ENCODE assay signal across 10 cellular contexts in the genomic region with DNA sequence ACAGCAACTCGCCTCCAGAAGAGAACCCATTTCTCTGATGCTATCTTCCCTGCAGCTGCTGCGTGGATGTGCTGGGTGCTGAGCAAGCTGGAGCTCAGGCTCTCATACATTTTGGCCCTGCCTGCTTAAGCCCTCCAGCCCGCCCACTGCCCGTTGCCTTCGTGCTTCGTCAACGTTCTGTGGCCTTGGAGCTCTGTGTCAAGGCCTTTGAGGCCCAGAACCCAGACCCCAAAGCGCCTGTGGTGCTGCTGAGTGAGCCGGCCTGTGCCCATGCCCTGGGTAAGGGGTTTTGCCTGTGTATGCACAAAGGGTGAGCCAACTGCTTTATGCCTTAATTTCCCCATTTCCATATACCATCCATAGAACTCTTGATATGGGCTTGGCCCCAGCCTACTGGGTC. TPM values are rescaled to one million over a fixed set of nuclear protein-coding genes. Genes with fewer than 3 reads are reported as not detected.
A peak's percentile ranks its signal among the peaks of the same experiment; 100 is the strongest.
DNase-seq lines count a peak whose midpoint lies in the region; ATAC-seq and TF ChIP-seq lines count a peak whose summit lies in the region.
"Had no signal": no experiment of that assay in that cellular context is flagged by ENCODE, and none has a peak within 500 bp of the region (broad histone marks: within the 10 kb centered on the region; RNA-seq: fewer than 3 reads in every experiment).

No MANE protein-coding gene starts in this region.

- CTCF ChIA-PET in CD8-positive, alpha-beta memory T cell (lab: Charles Lee): interaction anchor here (1.3 to 2.0 kb wide), 2 partner anchors 13 to 36 kb away, joined by 3 to 8 read pairs; no protein-coding TSS in a partner anchor

- ATAC-seq in natural killer cell treated with Interleukin-12 subunit alpha and Interleukin-12 subunit beta and Interleukin-15 and Interleukin-18, amount 100 ng/mL, for 72 hours: no peak
- ATAC-seq in HG03354 (IDR thresholded peaks at IDR 0.05; ENCODE audit: poor library complexity, severe bottlenecking, unreplicated experiment): no peak

- H3K4me2 ChIP-seq in Loucy (ENCODE audit: low read depth, low read length, poor library complexity, severe bottlenecking): peak overlapping the region; percentile 97

- H3K4me3 Mint-ChIP-seq in CD8-positive, alpha-beta memory T cell: peak overlapping the region; percentile 93 to 97 (median 94)
- H3K4me3 Mint-ChIP-seq in chondrocyte (ENCODE audit: unreplicated experiment): peak overlapping the region; percentile 98
- H3K4me3 Mint-ChIP-seq in natural killer cell treated with Interleukin-12 subunit alpha and Interleukin-12 subunit beta and Interleukin-15 and Interleukin-18, amount 100 ng/mL, for 72 hours: peak overlapping the region; percentile 94

- no peak overlapping the region for H2AFZ ChIP-seq in Loucy (ENCODE audit: low read length)

- no peaks in the 10 kb centered on the region for H3K27me3 Mint-ChIP-seq in CD8-positive, alpha-beta memory T cell
- no peaks in the 10 kb centered on the region for H3K27me3 Mint-ChIP-seq in chondrocyte (ENCODE audit: low read depth)
- H3K27me3 Mint-ChIP-seq in natural killer cell treated with Interleukin-12 subunit alpha and Interleukin-12 subunit beta and Interleukin-15 and Interleukin-18, amount 100 ng/mL, for 72 hours: no peaks in the 10 kb centered on the region

- peaks cover 3% of the 10 kb centered on the region for H3K36me3 ChIP-seq in CD8-positive, alpha-beta memory T cell (ENCODE audit: insufficient read depth, low read length)
- no peaks in the 10 kb centered on the region for H3K36me3 ChIP-seq in Loucy (ENCODE audit: insufficient read depth, low read length)
- H3K36me3 ChIP-seq in adrenal gland (replicated peaks in 1 of 2): peaks cover 0 to 17% of the 10 kb centered on the region in 2 donors

- H3K9me3 Mint-ChIP-seq in CD8-positive, alpha-beta memory T cell: no peaks in the 10 kb centered on the region
- H3K9me3 Mint-ChIP-seq in chondrocyte (ENCODE audit: low read depth): peaks cover 7% of the 10 kb centered on the region
- H3K9me3 Mint-ChIP-seq in natural killer cell treated with Interleukin-12 subunit alpha and Interleukin-12 subunit beta and Interleukin-15 and Interleukin-18, amount 100 ng/mL, for 72 hours: no peaks in the 10 kb centered on the region

- no peak for DNase-seq in CD8-positive, alpha-beta memory T cell
- DNase-seq in chondrocyte (ENCODE audit: low spot score): no peak
- no peak for DNase-seq in natural killer cell treated with Interleukin-12 subunit alpha and Interleukin-12 subunit beta and Interleukin-15 and Interleukin-18, amount 100 ng/mL, for 72 hours (ENCODE audit: low spot score)
- no peak for DNase-seq in NCI-H524 (lab: John Stamatoyannopoulos, UW)
- DNase-seq in NCI-H1930 (lab: John Stamatoyannopoulos, UW): no peak
- no peak for DNase-seq in adrenal gland
- DNase-seq: GF-D8 had no signal

- no peak overlapping the region for H3K4me3 ChIP-seq in CD8-positive, alpha-beta memory T cell (ENCODE audit: low read length)
- peak overlapping the region; percentile 97 for H3K4me3 ChIP-seq in Loucy (ENCODE audit: low read length, poor library complexity, severe bottlenecking)
- H3K4me3 ChIP-seq in adrenal gland: no peak overlapping the region

- no peaks in the 10 kb centered on the region for H3K9me3 ChIP-seq in CD8-positive, alpha-beta memory T cell (ENCODE audit: low read length)
- H3K9me3 ChIP-seq in Loucy (ENCODE audit: insufficient read depth, low read depth, low read length): no peaks in the 10 kb centered on the region
- no peaks in the 10 kb centered on the region for H3K9me3 ChIP-seq in adrenal gland (replicated peaks in 1 of 3)
- H3K9me3 ChIP-seq: SJSA1 had no signal

- H3K4me1 ChIP-seq in CD8-positive, alpha-beta memory T cell (ENCODE audit: insufficient read depth, low read length): peaks cover 25% of the 10 kb centered on the region
- H3K4me1 ChIP-seq in Loucy (ENCODE audit: insufficient read depth, low read length, poor library complexity, severe bottlenecking) (peaks cover 20% of the 10 kb centered on the region), adrenal gland (replicated peaks in 1 of 2) (peaks cover 14 to 23% of the 10 kb centered on the region in 2 donors)

- intact Hi-C loops in adrenal gland (cut with DNase I): no loop called here

- POLR2A ChIA-PET in CD8-positive, alpha-beta memory T cell (lab: Charles Lee): no interaction called here

- H3K27me3 ChIP-seq in CD8-positive, alpha-beta memory T cell (ENCODE audit: insufficient read depth, low read length, poor library complexity, severe bottlenecking): no peaks in the 10 kb centered on the region
- H3K27me3 ChIP-seq in Loucy (ENCODE audit: insufficient read depth, low read length, poor library complexity, severe bottlenecking) (no peaks in the 10 kb centered on the region), adrenal gland (no peaks in the 10 kb centered on the region)
- H3K27me3 ChIP-seq: SJSA1 had no signal

- H3F3A ChIP-seq in Loucy (ENCODE audit: low read depth): no peaks in the 10 kb centered on the region; the same call in 1 of the 2 replicates

- peaks cover 23% of the 10 kb centered on the region for H3K79me2 ChIP-seq in Loucy (ENCODE audit: insufficient read depth, low read length)

- H3K9me2 ChIP-seq in Loucy (replicated peaks; ENCODE audit: low read depth, low read length): no peaks in the 10 kb centered on the region

- H3K27ac Mint-ChIP-seq in CD8-positive, alpha-beta memory T cell: peak overlapping the region in 2 of 8 donors; percentile 42 to 60
- H3K27ac Mint-ChIP-seq in chondrocyte (ENCODE audit: unreplicated experiment): no peak overlapping the region
- H3K27ac Mint-ChIP-seq in natural killer cell treated with Interleukin-12 subunit alpha and Interleukin-12 subunit beta and Interleukin-15 and Interleukin-18, amount 100 ng/mL, for 72 hours: peak overlapping the region in 1 of 2 donors; percentile 91

- TF ChIP-seq CTCF in Loucy (conservative IDR thresholded peaks at IDR 0.05; ENCODE audit: low read length) (no peak), chondrocyte (IDR thresholded peaks at IDR 0.05) (no peak), adrenal gland (IDR thresholded peaks at IDR 0.05) (no peak)

- peaks cover 0 to 35% (median 0%) of the 10 kb centered on the region in 3 donors for H3K36me3 Mint-ChIP-seq in CD8-positive, alpha-beta memory T cell
- H3K36me3 Mint-ChIP-seq in chondrocyte (ENCODE audit: low read depth): peaks cover 9% of the 10 kb centered on the region
- no peaks in the 10 kb centered on the region for H3K36me3 Mint-ChIP-seq in natural killer cell treated with Interleukin-12 subunit alpha and Interleukin-12 subunit beta and Interleukin-15 and Interleukin-18, amount 100 ng/mL, for 72 hours

- no peak overlapping the region for H3K27ac ChIP-seq in CD8-positive, alpha-beta memory T cell (ENCODE audit: low read depth, low read length)
- H3K27ac ChIP-seq in adrenal gland: no peak overlapping the region
- H3K27ac ChIP-seq: SJSA1 had no signal

- 52 to 75% (median 57%) methylated on average over 6 to 9 of the region's 9 CpGs for WGBS in adrenal gland, 4 donors

- peak overlapping the region; percentile 74 for H3K9ac ChIP-seq in Loucy (ENCODE audit: low read depth, low read length, poor library complexity, severe bottlenecking)

- H3K4me1 Mint-ChIP-seq in CD8-positive, alpha-beta memory T cell: peaks cover 35 to 44% (median 41%) of the 10 kb centered on the region in 3 donors
- H3K4me1 Mint-ChIP-seq in chondrocyte (ENCODE audit: low read depth): peaks cover 29% of the 10 kb centered on the region
- peaks cover 31 to 45% of the 10 kb centered on the region in 2 donors for H3K4me1 Mint-ChIP-seq in natural killer cell treated with Interleukin-12 subunit alpha and Interleukin-12 subunit beta and Interleukin-15 and Interleukin-18, amount 100 ng/mL, for 72 hours (ENCODE audit: low read depth in 2 of 2)

- H4K20me1 ChIP-seq in Loucy (ENCODE audit: insufficient read depth, low read length, poor library complexity, severe bottlenecking): peaks cover 9% of the 10 kb centered on the region

- no peak for TF ChIP-seq POLR2A in adrenal gland (IDR thresholded peaks at IDR 0.05)

RNA-seq across cellular contexts. Expression of a gene that starts 1.1 kb away (rescaled TPM):
- 10 to 100 TPM; 85.8 to 94.7 TPM for total RNA-seq in CD8-positive, alpha-beta memory T cell
- polyA plus RNA-seq in CD8-positive, alpha-beta memory T cell: 32.9 TPM
- 22.2 to 27.3 TPM (median 22.4 TPM) in 3 replicates for total RNA-seq in chondrocyte
- total RNA-seq in natural killer cell treated with Interleukin-12 subunit alpha and Interleukin-12 subunit beta and Interleukin-15 and Interleukin-18, amount 100 ng/mL, for 72 hours: 10 to 100 TPM; 37.4 to 93.8 TPM
- total RNA-seq in adrenal gland: 10 to 100 TPM; 12.0 to 48.0 (median 22.0) TPM
- polyA plus RNA-seq in adrenal gland: 10 to 100 TPM; 19.1 to 29.1 (median 24.6) TPM

RNA-seq across cellular contexts. Expression of a gene that starts 3.8 kb away (rescaled TPM):
- total RNA-seq in CD8-positive, alpha-beta memory T cell: 100 to 1,000 TPM; 184 to 205 TPM
- polyA plus RNA-seq in CD8-positive, alpha-beta memory T cell: 190 TPM
- total RNA-seq in chondrocyte (112 to 123 TPM (median 122 TPM) in 3 replicates), adrenal gland (100 to 1,000 TPM; 177 to 318 (median 216) TPM)
- 100 to 1,000 TPM; 161 to 203 TPM for total RNA-seq in natural killer cell treated with Interleukin-12 subunit alpha and Interleukin-12 subunit beta and Interleukin-15 and Interleukin-18, amount 100 ng/mL, for 72 hours
- 100 to 1,000 TPM; 141 to 302 (median 161) TPM for polyA plus RNA-seq in adrenal gland

RNA-seq across cellular contexts. Expression of a gene that starts 8.1 kb away (rescaled TPM):
- total RNA-seq in CD8-positive, alpha-beta memory T cell: 10 to 100 TPM; 39.7 to 41.7 TPM
- polyA plus RNA-seq in CD8-positive, alpha-beta memory T cell: 1.9 TPM
- total RNA-seq in chondrocyte (94.8 to 109 TPM (median 99.4 TPM) in 3 replicates), adrenal gland (10 to 100 TPM; 18.8 to 47.9 (median 28.0) TPM)
- 10 to 100 TPM; 12.8 to 48.6 TPM for total RNA-seq in natural killer cell treated with Interleukin-12 subunit alpha and Interleukin-12 subunit beta and Interleukin-15 and Interleukin-18, amount 100 ng/mL, for 72 hours
- polyA plus RNA-seq in adrenal gland: 10 to 100 TPM; 18.2 to 34.3 (median 24.1) TPM

RNA-seq across cellular contexts. Expression of a gene that starts 20.5 kb away (rescaled TPM):
- 1 to 10 TPM; 2.7 to 3.4 TPM for total RNA-seq in CD8-positive, alpha-beta memory T cell
- polyA plus RNA-seq in CD8-positive, alpha-beta memory T cell: 0.43 TPM
- total RNA-seq in chondrocyte (5.4 to 6.8 TPM (median 6.3 TPM) in 3 replicates), adrenal gland (10 to 100 TPM in 5 of 8 donors, 1 to 10 TPM in 3; 5.8 to 16.8 (median 11.7) TPM)
- 1 to 10 TPM; 1.8 to 2.9 TPM for total RNA-seq in natural killer cell treated with Interleukin-12 subunit alpha and Interleukin-12 subunit beta and Interleukin-15 and Interleukin-18, amount 100 ng/mL, for 72 hours
- 10 to 100 TPM in 2 of 3 donors, 1 to 10 TPM in 1; 3.1 to 53.5 (median 52.5) TPM for polyA plus RNA-seq in adrenal gland

RNA-seq across cellular contexts. Expression of a gene that starts 24.2 kb away (rescaled TPM):
- 10 to 100 TPM; 28.9 to 32.1 TPM for total RNA-seq in CD8-positive, alpha-beta memory T cell
- polyA plus RNA-seq in CD8-positive, alpha-beta memory T cell: 16.0 TPM
- 33.4 to 39.2 TPM (median 38.8 TPM) in 3 replicates for total RNA-seq in chondrocyte
- total RNA-seq in natural killer cell treated with Interleukin-12 subunit alpha and Interleukin-12 subunit beta and Interleukin-15 and Interleukin-18, amount 100 ng/mL, for 72 hours: 10 to 100 TPM; 28.4 to 43.1 TPM
- total RNA-seq in adrenal gland: 10 to 100 TPM; 32.2 to 42.1 (median 37.1) TPM
- 10 to 100 TPM; 35.3 to 78.1 (median 54.5) TPM for polyA plus RNA-seq in adrenal gland
